ENCODE assay signal across 1 cellular context in the genomic region with DNA sequence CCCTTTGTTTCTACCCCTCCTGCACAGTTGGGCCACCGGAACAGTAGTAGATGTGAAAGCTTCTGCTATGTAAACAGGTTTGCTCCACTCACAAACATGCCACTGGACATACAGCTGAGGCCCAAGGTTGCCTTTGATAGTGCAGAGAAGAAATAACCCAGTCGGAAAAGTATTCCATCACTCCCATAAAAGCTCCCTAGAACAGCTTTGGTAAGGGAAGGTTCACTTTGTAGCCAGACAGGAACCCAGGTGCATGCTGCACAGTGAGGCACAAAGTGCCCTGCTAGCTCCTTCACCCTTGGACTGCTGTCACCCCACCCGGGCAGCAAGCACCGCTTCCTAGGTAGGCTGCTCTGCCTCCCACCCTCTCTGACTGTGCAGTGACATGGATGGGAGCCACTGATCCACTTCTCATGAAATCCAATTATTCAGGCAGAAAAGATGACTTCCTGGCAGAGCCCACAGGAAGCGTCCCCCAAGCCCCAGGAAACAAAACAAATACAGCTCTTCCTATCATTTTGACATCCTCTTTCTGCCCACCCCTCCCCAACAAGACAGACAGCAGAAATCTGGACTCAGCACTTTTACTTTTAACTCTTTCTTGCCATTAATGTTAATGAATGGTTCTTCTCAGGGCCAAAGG.
A peak's percentile ranks its signal among the peaks of the same experiment; 100 is the strongest.
TF ChIP-seq lines count a peak whose summit lies in the region.

No MANE protein-coding gene starts in this region.

TF ChIP-seq in HepG2, 621 proteins besides CTCF, POLR2A, EP300 and RAD21 (continued from another document):
- TF ChIP-seq, protein P1, sequence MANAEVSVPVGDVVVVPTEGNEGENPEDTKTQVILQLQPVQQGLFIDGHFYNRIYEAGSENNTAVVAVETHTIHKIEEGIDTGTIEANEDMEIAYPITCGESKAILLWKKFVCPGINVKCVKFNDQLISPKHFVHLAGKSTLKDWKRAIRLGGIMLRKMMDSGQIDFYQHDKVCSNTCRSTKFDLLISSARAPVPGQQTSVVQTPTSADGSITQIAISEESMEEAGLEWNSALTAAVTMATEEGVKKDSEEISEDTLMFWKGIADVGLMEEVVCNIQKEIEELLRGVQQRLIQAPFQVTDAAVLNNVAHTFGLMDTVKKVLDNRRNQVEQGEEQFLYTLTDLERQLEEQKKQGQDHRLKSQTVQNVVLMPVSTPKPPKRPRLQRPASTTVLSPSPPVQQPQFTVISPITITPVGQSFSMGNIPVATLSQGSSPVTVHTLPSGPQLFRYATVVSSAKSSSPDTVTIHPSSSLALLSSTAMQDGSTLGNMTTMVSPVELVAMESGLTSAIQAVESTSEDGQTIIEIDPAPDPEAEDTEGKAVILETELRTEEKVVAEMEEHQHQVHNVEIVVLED (CRISPR knock-in tag; IDR thresholded peaks at IDR 0.05; ENCODE audit: borderline replicate concordance): no peak
- TF ChIP-seq FOXA1 (IDR thresholded peaks at IDR 0.05): no peak
- peak; percentile 89 for TF ChIP-seq FOXA1 (CRISPR knock-in tag; IDR thresholded peaks at IDR 0.05)
- peak; percentile 52; the same call in 1 of the 2 replicates for TF ChIP-seq HDAC2 (CRISPR knock-in tag; IDR thresholded peaks at IDR 0.05)
- TF ChIP-seq FOXK2 (IDR thresholded peaks at IDR 0.05): no peak
- peak; percentile 25; the same call in 1 of the 2 replicates for TF ChIP-seq IRF2 (CRISPR knock-in tag; IDR thresholded peaks at IDR 0.05)
- TF ChIP-seq HNRNPK (IDR thresholded peaks at IDR 0.05; ENCODE audit: low read depth, low read length, poor library complexity, severe bottlenecking): no peak
- 0 out of 2 replicates have a peak, but pooled peaks have one; percentile 7 for TF ChIP-seq CREM (IDR thresholded peaks at IDR 0.05)
- no peak for TF ChIP-seq CREM (CRISPR knock-in tag; IDR thresholded peaks at IDR 0.05)
- TF ChIP-seq, protein P2, sequence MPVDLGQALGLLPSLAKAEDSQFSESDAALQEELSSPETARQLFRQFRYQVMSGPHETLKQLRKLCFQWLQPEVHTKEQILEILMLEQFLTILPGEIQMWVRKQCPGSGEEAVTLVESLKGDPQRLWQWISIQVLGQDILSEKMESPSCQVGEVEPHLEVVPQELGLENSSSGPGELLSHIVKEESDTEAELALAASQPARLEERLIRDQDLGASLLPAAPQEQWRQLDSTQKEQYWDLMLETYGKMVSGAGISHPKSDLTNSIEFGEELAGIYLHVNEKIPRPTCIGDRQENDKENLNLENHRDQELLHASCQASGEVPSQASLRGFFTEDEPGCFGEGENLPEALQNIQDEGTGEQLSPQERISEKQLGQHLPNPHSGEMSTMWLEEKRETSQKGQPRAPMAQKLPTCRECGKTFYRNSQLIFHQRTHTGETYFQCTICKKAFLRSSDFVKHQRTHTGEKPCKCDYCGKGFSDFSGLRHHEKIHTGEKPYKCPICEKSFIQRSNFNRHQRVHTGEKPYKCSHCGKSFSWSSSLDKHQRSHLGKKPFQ (CRISPR knock-in tag; IDR thresholded peaks at IDR 0.05; ENCODE audit: insufficient replicate concordance): peak; percentile 21
- TF ChIP-seq, protein P3, sequence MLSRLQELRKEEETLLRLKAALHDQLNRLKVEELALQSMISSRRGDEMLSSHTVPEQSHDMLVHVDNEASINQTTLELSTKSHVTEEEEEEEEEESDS (CRISPR knock-in tag; IDR thresholded peaks at IDR 0.05; ENCODE audit: borderline replicate concordance): no peak
- peak; percentile 58; the same call in 1 of the 2 replicates for TF ChIP-seq POGZ (CRISPR knock-in tag; IDR thresholded peaks at IDR 0.05)
- peak; percentile 21; the same call in 1 of the 2 replicates for TF ChIP-seq HMG20A (CRISPR knock-in tag; IDR thresholded peaks at IDR 0.05; ENCODE audit: borderline replicate concordance)
- TF ChIP-seq ZNF337 (CRISPR knock-in tag; IDR thresholded peaks at IDR 0.05; ENCODE audit: borderline replicate concordance, low read depth): no peak
- TF ChIP-seq NFIC (IDR thresholded peaks at IDR 0.05; ENCODE audit: low read length): 0 out of 2 replicates have a peak, but pooled peaks have one; percentile 19
- TF ChIP-seq ETV5 (CRISPR knock-in tag; IDR thresholded peaks at IDR 0.05; ENCODE audit: borderline replicate concordance): peak; percentile 65
- TF ChIP-seq RXRA (CRISPR knock-in tag; IDR thresholded peaks at IDR 0.05): no peak
- peak; percentile 37; the same call in 1 of the 2 replicates for TF ChIP-seq ZNF747 (CRISPR knock-in tag; IDR thresholded peaks at IDR 0.05; ENCODE audit: borderline replicate concordance)
- peak; percentile 35; the same call in 1 of the 2 replicates for TF ChIP-seq ELF1 (CRISPR knock-in tag; IDR thresholded peaks at IDR 0.05)
- TF ChIP-seq ZNF768 (CRISPR knock-in tag; IDR thresholded peaks at IDR 0.05): peak; percentile 45; the same call in 1 of the 2 replicates
- no peak for TF ChIP-seq NFYC (CRISPR knock-in tag; IDR thresholded peaks at IDR 0.05)
- TF ChIP-seq, protein P4, sequence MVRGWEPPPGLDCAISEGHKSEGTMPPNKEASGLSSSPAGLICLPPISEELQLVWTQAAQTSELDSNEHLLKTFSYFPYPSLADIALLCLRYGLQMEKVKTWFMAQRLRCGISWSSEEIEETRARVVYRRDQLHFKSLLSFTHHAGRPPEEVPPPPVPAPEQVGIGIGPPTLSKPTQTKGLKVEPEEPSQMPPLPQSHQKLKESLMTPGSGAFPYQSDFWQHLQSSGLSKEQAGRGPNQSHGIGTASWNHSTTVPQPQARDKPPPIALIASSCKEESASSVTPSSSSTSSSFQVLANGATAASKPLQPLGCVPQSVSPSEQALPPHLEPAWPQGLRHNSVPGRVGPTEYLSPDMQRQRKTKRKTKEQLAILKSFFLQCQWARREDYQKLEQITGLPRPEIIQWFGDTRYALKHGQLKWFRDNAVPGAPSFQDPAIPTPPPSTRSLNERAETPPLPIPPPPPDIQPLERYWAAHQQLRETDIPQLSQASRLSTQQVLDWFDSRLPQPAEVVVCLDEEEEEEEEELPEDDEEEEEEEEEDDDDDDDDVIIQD (CRISPR knock-in tag; IDR thresholded peaks at IDR 0.05; ENCODE audit: low read depth): peak; percentile 53
